18 cellular contexts compared by ENCODE assay signal in the genomic region with DNA sequence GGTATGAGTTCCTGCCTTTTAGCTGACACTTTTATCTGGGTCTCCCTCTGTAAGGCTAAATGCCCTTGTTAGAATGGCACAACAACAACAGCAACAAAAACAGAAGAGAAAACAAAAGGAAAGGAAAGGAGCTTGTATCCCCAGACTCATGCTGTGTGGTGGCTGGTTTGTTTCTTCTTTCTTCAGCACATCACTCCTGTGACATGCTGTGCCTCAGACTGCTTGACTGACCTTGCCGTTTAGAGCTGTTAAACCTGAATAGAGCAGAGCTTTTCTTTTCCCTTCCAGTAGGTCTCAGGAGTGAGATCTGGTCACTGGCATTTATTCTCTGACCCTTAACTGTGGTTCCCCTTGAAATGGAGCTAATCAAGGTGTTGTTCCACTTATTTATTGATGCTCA. TPM values are rescaled to one million over a fixed set of nuclear protein-coding genes. Genes with fewer than 3 reads are reported as not detected.
A peak's percentile ranks its signal among the peaks of the same experiment; 100 is the strongest.
DNase-seq lines count a peak whose midpoint lies in the region; ATAC-seq and TF ChIP-seq lines count a peak whose summit lies in the region.
"Had no signal": no experiment of that assay in that cellular context is flagged by ENCODE, and none has a peak within 500 bp of the region (broad histone marks: within the 10 kb centered on the region; RNA-seq: fewer than 3 reads in every experiment).

No MANE protein-coding gene starts in this region.

- H3K9me2 ChIP-seq in GM23338 (ENCODE audit: insufficient read depth): no peaks in the 10 kb centered on the region

- H3K79me2 ChIP-seq in GM23338 (replicated peaks; ENCODE audit: insufficient read depth): no peaks in the 10 kb centered on the region

- H3K4me3 Mint-ChIP-seq in GM23338: no peak overlapping the region
- H3K4me3 Mint-ChIP-seq: T-helper 1 cell treated with Interleukin-12 subunit alpha and Interleukin-12 subunit beta and Interleukin-4 antibody, amounts not matched to agents 30 μg/mL and 1 μg/mL, for 36 hours had no signal

- no peak overlapping the region for H2AFZ ChIP-seq in GM23338
- H2AFZ ChIP-seq: PC-9 had no signal

- no peak overlapping the region for H3K27ac Mint-ChIP-seq in GM23338
- H3K27ac Mint-ChIP-seq: T-helper 1 cell treated with Interleukin-12 subunit alpha and Interleukin-12 subunit beta and Interleukin-4 antibody, amounts not matched to agents 30 μg/mL and 1 μg/mL, for 36 hours had no signal

- DNase-seq in GM23338 (ENCODE audit: low spot score): peak; percentile 51
- no peak for DNase-seq in NCI-H748 treated with DMSO at 0.1 percent for 48 hours (lab: John Stamatoyannopoulos, UW)
- no peak for DNase-seq in activated CD8-positive, alpha-beta memory T cell treated with anti-CD3 and anti-CD28 coated beads for 24 hours
- DNase-seq in SJCRH30: no peak
- DNase-seq: AML-193, DND-41, GDM1, MM.1S, NCI-H1092, NCI-H1436 treated with DMSO at 0.1 percent for 48 hours, NCI-H2081, PC-9 had no signal

- no peak overlapping the region for H3K4me2 ChIP-seq in GM23338
- H3K4me2 ChIP-seq: PC-9 had no signal

- no peaks in the 10 kb centered on the region for H3K9me3 ChIP-seq in HUES48 (ENCODE audit: control insufficient read depth, insufficient read depth, low read length)
- H3K9me3 ChIP-seq in endocrine pancreas (ENCODE audit: control insufficient read depth, low read length): no peaks in the 10 kb centered on the region
- H3K9me3 ChIP-seq in mesodermal cell (ENCODE audit: control insufficient read depth, low read length): no peaks in the 10 kb centered on the region
- no peaks in the 10 kb centered on the region for H3K9me3 ChIP-seq in SJCRH30 (replicated peaks)

- H3K9ac ChIP-seq in HUES48 (ENCODE audit: low read depth, low read length): no peak overlapping the region
- H3K9ac ChIP-seq in endocrine pancreas (ENCODE audit: control insufficient read depth, insufficient read depth, low read length): peak overlapping the region; percentile 31

- TF ChIP-seq CTCF in GM23338 (conservative IDR thresholded peaks at IDR 0.05; ENCODE audit: low read depth in 2 of 2): no peak

- no peaks in the 10 kb centered on the region for H3K27me3 ChIP-seq in GM23338 (ENCODE audit: insufficient read depth)
- no peaks in the 10 kb centered on the region for H3K27me3 ChIP-seq in HUES48 (ENCODE audit: control insufficient read depth, insufficient read depth, low read length)
- H3K27me3 ChIP-seq in endocrine pancreas (ENCODE audit: control insufficient read depth, insufficient read depth, low read length): no peaks in the 10 kb centered on the region
- no peaks in the 10 kb centered on the region for H3K27me3 ChIP-seq in SJCRH30

- peaks cover 21% of the 10 kb centered on the region for H3K4me1 Mint-ChIP-seq in GM23338

- H3K9me3 Mint-ChIP-seq in GM23338: no peaks in the 10 kb centered on the region

- no peaks in the 10 kb centered on the region for H3K36me3 Mint-ChIP-seq in GM23338 (ENCODE audit: low read depth)

- H3K27ac ChIP-seq in GM23338 (ENCODE audit: low read depth): no peak overlapping the region
- H3K27ac ChIP-seq in HUES48 (ENCODE audit: low read depth, low read length): peak overlapping the region; percentile 74
- peak overlapping the region; percentile 60 for H3K27ac ChIP-seq in mesodermal cell (ENCODE audit: low read depth, low read length, severe bottlenecking)
- H3K27ac ChIP-seq in SJCRH30: no peak overlapping the region
- H3K27ac ChIP-seq: C4-2B, PC-9 had no signal

- H3K4me3 ChIP-seq in GM23338 (no peak overlapping the region), HUES48 (ENCODE audit: low read depth, low read length) (no peak overlapping the region), endocrine pancreas (ENCODE audit: control insufficient read depth, insufficient read depth, low read length) (no peak overlapping the region), mesodermal cell (ENCODE audit: extremely low read depth, insufficient read depth, low read length, poor library complexity, severe bottlenecking) (no peak overlapping the region), SJCRH30 (no peak overlapping the region)
- H3K4me3 ChIP-seq: PC-9 had no signal

- H4K20me1 ChIP-seq in GM23338 (replicated peaks; ENCODE audit: insufficient read depth): no peaks in the 10 kb centered on the region

- WGBS in mesodermal cell (ENCODE audit: insufficient coverage in 2 of 2), 2 experiments: 17 to 29% methylated on average over 1 of the region's 1 CpG

- no peaks in the 10 kb centered on the region; the same call in 1 of the 2 replicates for H3K4me1 ChIP-seq in GM23338 (ENCODE audit: insufficient read depth)
- peaks cover 20% of the 10 kb centered on the region for H3K4me1 ChIP-seq in HUES48 (ENCODE audit: control insufficient read depth, insufficient read depth, low read length)
- peaks cover 5% of the 10 kb centered on the region for H3K4me1 ChIP-seq in endocrine pancreas (ENCODE audit: control insufficient read depth, insufficient read depth, low read length)
- no peaks in the 10 kb centered on the region for H3K4me1 ChIP-seq in mesodermal cell (ENCODE audit: control insufficient read depth, insufficient read depth, low read length, poor library complexity, severe bottlenecking)
- H3K4me1 ChIP-seq in SJCRH30: no peaks in the 10 kb centered on the region

- ATAC-seq in GM23338 (peak; percentile 100), HG03520 (IDR thresholded peaks at IDR 0.05; ENCODE audit: unreplicated experiment) (no peak)

- H3K27me3 Mint-ChIP-seq in GM23338 (ENCODE audit: insufficient read depth, low read depth, poor library complexity): no peaks in the 10 kb centered on the region

- no peaks in the 10 kb centered on the region for H3F3A ChIP-seq in GM23338 (replicated peaks; ENCODE audit: low read depth)

- H3K36me3 ChIP-seq in GM23338 (ENCODE audit: insufficient read depth) (no peaks in the 10 kb centered on the region), HUES48 (ENCODE audit: control insufficient read depth, insufficient read depth, low read length) (no peaks in the 10 kb centered on the region), endocrine pancreas (ENCODE audit: control insufficient read depth, insufficient read depth, low read length) (no peaks in the 10 kb centered on the region), mesodermal cell (ENCODE audit: control insufficient read depth, insufficient read depth, low read length) (no peaks in the 10 kb centered on the region), SJCRH30 (no peaks in the 10 kb centered on the region)

RNA-seq across cellular contexts. Expression of a gene that starts 18.9 kb away (rescaled TPM):
- total RNA-seq in GM23338 (2014; rRNA removed; shearing (Covaris generic)): 5.2 and 7.5 TPM in 2 replicates
- polyA plus RNA-seq in GM23338 (2016; fragmentation: Nextera tagmentation; extraction: Ambion mirVana): 3.5 and 4.4 TPM in 2 replicates
- polyA plus RNA-seq in mesodermal cell (2013, experiment 1 of 2): 3.3 TPM
- polyA plus RNA-seq in mesodermal cell (2013, experiment 2 of 2): 2.8 TPM
- total RNA-seq in SJCRH30 (2014; rRNA removed; shearing (Covaris generic)): 4.0 TPM in 2 replicates

Comparison
In these comparisons a context has a peak if more than half of its experiments do, and no peak if none do; other contexts are left out.
1. H3K27ac ChIP-seq: peak in HUES48 (single experiment) and mesodermal cell (single experiment); none in GM23338 (single experiment) and SJCRH30 (single experiment).